In genomic region chr10:16519908-16520861, GRCh38 we compare ENCODE assay signal across 9 cellular contexts. TPM values are rescaled to one million over a fixed set of nuclear protein-coding genes. Genes with fewer than 3 reads are reported as not detected.
DNase-seq lines count a peak whose midpoint lies in the region; ATAC-seq and TF ChIP-seq lines count a peak whose summit lies in the region.
"Had no signal": no experiment of that assay in that cellular context is flagged by ENCODE, and none has a peak within 500 bp of the region (broad histone marks: within the 10 kb centered on the region; RNA-seq: fewer than 3 reads in every experiment).

No MANE protein-coding gene starts in this region.

- ATAC-seq in CD4-positive, alpha-beta T cell (ENCODE audit: poor library complexity), result no peak
- ATAC-seq in GM19324 (IDR thresholded peaks at IDR 0.05; ENCODE audit: low FRiP score, unreplicated experiment) (peak; percentile 37), HG03196 (IDR thresholded peaks at IDR 0.05; ENCODE audit: unreplicated experiment) (peak; percentile 35)

- intact Hi-C loops in CD4-positive, alpha-beta T cell (cut with DNase I, micrococcal nuclease), result no loop called here
- intact Hi-C loops in mammary epithelial cell (cut with micrococcal nuclease), result loop anchor here (5.0 to 10.0 kb wide), 2 partner anchors 75 to 403 kb away; no protein-coding TSS in a partner anchor

- H3K27me3 Mint-ChIP-seq in CD4-positive, alpha-beta T cell, result peaks cover 51% of the 10 kb centered on the region

- peaks cover 10% of the 10 kb centered on the region for H3K4me1 Mint-ChIP-seq in CD4-positive, alpha-beta T cell (ENCODE audit: low read depth)

- H3K36me3 ChIP-seq in mammary epithelial cell (ENCODE audit: insufficient read depth, low read length) (no peaks in the 10 kb centered on the region), neuron (ENCODE audit: insufficient read depth, low read length) (no peaks in the 10 kb centered on the region)

- H3K27me3 ChIP-seq in CD4-positive, alpha-beta T cell (ENCODE audit: control insufficient read depth, insufficient read depth, low read length), result peaks cover 29% of the 10 kb centered on the region
- peaks cover 18% of the 10 kb centered on the region for H3K27me3 ChIP-seq in mammary epithelial cell (ENCODE audit: insufficient read depth, low read length)
- peaks cover 85% of the 10 kb centered on the region for H3K27me3 ChIP-seq in neuron (ENCODE audit: insufficient read depth, low read length)

- no peak overlapping the region for H3K27ac Mint-ChIP-seq in CD4-positive, alpha-beta T cell

- dilution Hi-C loops in mammary epithelial cell (cut with HindIII; ENCODE audit: low sequenced_read_pairs), result no loop called here

- peak overlapping the region; percentile 85 for H3K4me2 ChIP-seq in mammary epithelial cell (ENCODE audit: insufficient read depth, low read depth, low read length)

- H3K9ac ChIP-seq in mammary epithelial cell (ENCODE audit: insufficient read depth, low read length), result no peak overlapping the region

- H3K79me2 ChIP-seq in mammary epithelial cell (ENCODE audit: insufficient read depth, low read length), result no peaks in the 10 kb centered on the region

- WGBS in mammary epithelial cell (ENCODE audit: low coverage, missing lambda C conversion rate), result 9% methylated on average over 29 of the region's 104 CpGs

- CTCF ChIA-PET in CD4-positive, alpha-beta T cell (lab: Charles Lee), result no interaction called here
- CTCF ChIA-PET in mammary epithelial cell (lab: Charles Lee; ENCODE audit: low non-redundant PET), result no interaction called here

- POLR2A ChIA-PET in CD4-positive, alpha-beta T cell (lab: Charles Lee), result no interaction called here

- peak overlapping the region; percentile 75 for H2AFZ ChIP-seq in mammary epithelial cell (ENCODE audit: low read depth, low read length)
- H2AFZ ChIP-seq in neuron (ENCODE audit: low read depth, low read length), result peak overlapping the region; percentile 14

- in situ Hi-C loops in mammary epithelial cell (cut with MboI; ENCODE audit: low sequenced_read_pairs in 2 of 2), result no loop called here

- no TSS peak for BruUV-seq in mammary epithelial cell (replicated peaks; lab: Mats Ljungman, UMichigan)

- no peak for TF ChIP-seq CTCF in CD4-positive, alpha-beta T cell (IDR thresholded peaks at IDR 0.05)
- TF ChIP-seq CTCF in mammary epithelial cell (conservative IDR thresholded peaks at IDR 0.05 in 1 of 2, IDR thresholded peaks at IDR 0.05 in 1 of 2; ENCODE audit: extremely low read depth in 1 of 2, insufficient read depth in 1 of 2, low read depth in 1 of 2, low read length in 2 of 2), result no peak

- H3K9me3 ChIP-seq in CD4-positive, alpha-beta T cell (ENCODE audit: control insufficient read depth, low read length), result no peaks in the 10 kb centered on the region
- H3K9me3 ChIP-seq in mammary epithelial cell (replicated peaks; ENCODE audit: insufficient read depth, low read length) (no peaks in the 10 kb centered on the region), neuron (ENCODE audit: low read length) (peaks cover 2% of the 10 kb centered on the region)

- H3K4me1 ChIP-seq in mammary epithelial cell (ENCODE audit: insufficient read depth, low read length) (peaks cover 9% of the 10 kb centered on the region), neuron (ENCODE audit: insufficient read depth, low read length) (no peaks in the 10 kb centered on the region)

- peak overlapping the region; percentile 81 for H3K4me3 Mint-ChIP-seq in CD4-positive, alpha-beta T cell

- peak in 1 of 10 experiments; percentile 5 for DNase-seq in CD4-positive, alpha-beta T cell
- DNase-seq in mammary epithelial cell, result no peak
- DNase-seq in NCI-H446 treated with DMSO at 0.1 percent for 48 hours (lab: John Stamatoyannopoulos, UW), result no peak
- no peak for DNase-seq in AG08396 (ENCODE audit: low spot score)
- no peak for DNase-seq in medulla oblongata (ENCODE audit: extremely low spot score)

- no peak overlapping the region for H3K27ac ChIP-seq in CD4-positive, alpha-beta T cell (ENCODE audit: low read depth, low read length)
- H3K27ac ChIP-seq in mammary epithelial cell (ENCODE audit: insufficient read depth, low read depth, low read length), result no peak overlapping the region

- H3K36me3 Mint-ChIP-seq in CD4-positive, alpha-beta T cell (ENCODE audit: low read depth), result no peaks in the 10 kb centered on the region

- no peaks in the 10 kb centered on the region for H4K20me1 ChIP-seq in mammary epithelial cell (ENCODE audit: insufficient read depth, low read length)

- peak overlapping the region in 2 of 3 experiments; percentile 16 to 44 for H3K4me3 ChIP-seq in mammary epithelial cell (replicated peaks in 1 of 3; ENCODE audit: insufficient read depth in 1 of 3, low read depth in 2 of 3, low read length in 3 of 3)
- H3K4me3 ChIP-seq in neuron (ENCODE audit: low read length), result no peak overlapping the region

- H3K9me3 Mint-ChIP-seq in CD4-positive, alpha-beta T cell, result no peaks in the 10 kb centered on the region

RNA-seq across cellular contexts. Expression of gene C1QL3, which starts 1.5 kb away (rescaled TPM):
- total RNA-seq in CD4-positive, alpha-beta T cell, result not detected
- under 1 TPM in 1 of 2 donors, not detected in 1; 0.33 TPM for total RNA-seq in mammary epithelial cell
- not detected for polyA plus RNA-seq in mammary epithelial cell
- polyA minus RNA-seq in mammary epithelial cell, result not detected
- total RNA-seq: bronchial epithelial cell had no signal
